29 cellular contexts compared by ENCODE assay signal in the genomic region with DNA sequence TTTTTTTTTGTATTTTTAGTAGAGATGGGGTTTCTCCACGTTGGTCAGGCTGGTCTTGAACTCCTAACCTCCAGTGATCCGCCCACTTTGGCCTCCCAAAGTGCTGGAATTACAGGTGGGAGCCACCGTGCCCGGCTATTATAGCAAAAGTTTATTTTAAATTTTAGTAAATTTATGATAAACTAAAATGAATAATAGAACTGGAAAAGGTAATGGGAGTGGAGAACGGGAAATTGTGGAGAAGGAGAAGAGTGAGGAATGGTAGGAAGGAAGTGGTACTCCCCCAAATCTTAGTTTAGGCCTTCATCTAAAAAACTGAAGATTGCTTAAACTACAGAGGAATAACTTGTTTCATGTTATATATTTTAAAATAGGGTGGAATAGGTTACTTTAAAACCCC.
"Had no signal": no experiment of that assay in that cellular context is flagged by ENCODE, and none has a peak within 500 bp of the region (broad histone marks: within the 10 kb centered on the region; RNA-seq: fewer than 3 reads in every experiment).

No MANE protein-coding gene starts in this region.

- FAIRE-seq: urothelium cell line had no signal

- H3K4me1 Mint-ChIP-seq: stimulated activated effector memory CD8-positive, alpha-beta T cell treated with anti-CD3 and anti-CD28 coated beads, Interleukin-12 subunit alpha, Interleukin-12 subunit beta, amount 100 ng/mL, for 72 hours; stimulated activated naive CD8-positive, alpha-beta T cell treated with anti-CD3 and anti-CD28 coated beads, Interleukin-15, amount 100 ng/mL, for 72 hours had no signal

- H3K27me3 Mint-ChIP-seq: stimulated activated memory B cell treated with anti-CD40 and anti-IgM and Interleukin-4, amounts not matched to agents 10 μg/mL and 1 μg/mL and 100 μg/mL, for 72 hours; stimulated activated naive B cell treated with anti-CD40 and anti-IgM and Interleukin-4, amounts not matched to agents 10 μg/mL and 1 μg/mL and 100 μg/mL, for 72 hours; stimulated activated naive CD8-positive, alpha-beta T cell treated with anti-CD3 and anti-CD28 coated beads, Interleukin-15, amount 100 ng/mL, for 72 hours; stimulated activated naive CD8-positive, alpha-beta T cell treated with anti-CD3 and anti-CD28 coated beads, Interleukin-15, Interleukin-2, amounts not matched to agents 100 ng/mL and 50 ng/mL, for 24 hours; type B pancreatic cell had no signal

- H3K4me3 Mint-ChIP-seq: stimulated activated effector memory CD8-positive, alpha-beta T cell treated with anti-CD3 and anti-CD28 coated beads, Interleukin-12 subunit alpha, Interleukin-12 subunit beta, amount 100 ng/mL, for 72 hours; stimulated activated memory B cell treated with anti-CD40 and anti-IgM and Interleukin-4, amounts not matched to agents 10 μg/mL and 1 μg/mL and 100 μg/mL, for 72 hours; stimulated activated naive B cell treated with anti-CD40 and anti-IgM and Interleukin-4, amounts not matched to agents 10 μg/mL and 1 μg/mL and 100 μg/mL, for 72 hours; stimulated activated naive CD8-positive, alpha-beta T cell treated with anti-CD3 and anti-CD28 coated beads, Interleukin-15, amount 100 ng/mL, for 72 hours; stimulated activated naive CD8-positive, alpha-beta T cell treated with anti-CD3 and anti-CD28 coated beads, Interleukin-15, Interleukin-2, amounts not matched to agents 100 ng/mL and 50 ng/mL, for 24 hours; type B pancreatic cell had no signal

- H3K9me3 ChIP-seq: stomach, suprapubic skin, testis, thoracic aorta, thyroid gland, tibial artery, tibial nerve, transverse colon, upper lobe of left lung, upper lobe of right lung, uterus, vagina had no signal

- H3K27ac ChIP-seq: stomach, suprapubic skin, testis, thoracic aorta, thyroid gland, tibial artery, tibial nerve, transverse colon, upper lobe of left lung, upper lobe of right lung, uterus, vagina had no signal

- H3K4me3 ChIP-seq: stomach, suprapubic skin, testis, thoracic aorta, thyroid gland, tibial artery, tibial nerve, transverse colon, upper lobe of left lung, upper lobe of right lung, uterus, vagina had no signal

- H3K27me3 ChIP-seq: stomach, suprapubic skin, testis, thyroid gland, tibial artery, tibial nerve, transverse colon, upper lobe of left lung, upper lobe of right lung, uterus, vagina had no signal

- H3K27ac Mint-ChIP-seq: stimulated activated effector memory CD8-positive, alpha-beta T cell treated with anti-CD3 and anti-CD28 coated beads, Interleukin-12 subunit alpha, Interleukin-12 subunit beta, amount 100 ng/mL, for 72 hours; stimulated activated naive CD8-positive, alpha-beta T cell treated with anti-CD3 and anti-CD28 coated beads, Interleukin-15, amount 100 ng/mL, for 72 hours; stimulated activated naive CD8-positive, alpha-beta T cell treated with anti-CD3 and anti-CD28 coated beads, Interleukin-15, Interleukin-2, amounts not matched to agents 100 ng/mL and 50 ng/mL, for 24 hours; type B pancreatic cell had no signal

- H3K4me1 ChIP-seq: stomach, suprapubic skin, testis, thyroid gland, tibial artery, tibial nerve, transverse colon, upper lobe of left lung, upper lobe of right lung, uterus, vagina had no signal

- H3K9me3 Mint-ChIP-seq: stimulated activated effector memory CD8-positive, alpha-beta T cell treated with anti-CD3 and anti-CD28 coated beads, Interleukin-12 subunit alpha, Interleukin-12 subunit beta, amount 100 ng/mL, for 72 hours; stimulated activated memory B cell treated with anti-CD40 and anti-IgM and Interleukin-4, amounts not matched to agents 10 μg/mL and 1 μg/mL and 100 μg/mL, for 72 hours; stimulated activated naive B cell treated with anti-CD40 and anti-IgM and Interleukin-4, amounts not matched to agents 10 μg/mL and 1 μg/mL and 100 μg/mL, for 72 hours; stimulated activated naive CD8-positive, alpha-beta T cell treated with anti-CD3 and anti-CD28 coated beads, Interleukin-15, amount 100 ng/mL, for 72 hours; stimulated activated naive CD8-positive, alpha-beta T cell treated with anti-CD3 and anti-CD28 coated beads, Interleukin-15, Interleukin-2, amounts not matched to agents 100 ng/mL and 50 ng/mL, for 24 hours; type B pancreatic cell had no signal

- DNase-seq: stimulated activated CD4-positive, alpha-beta T cell treated with anti-CD3 and anti-CD28 coated beads, Interleukin-2, amount 100 ng/mL, for 48 hours; stimulated activated CD4-positive, alpha-beta T cell treated with anti-CD3 and anti-CD28 coated beads, Interleukin-4, amount 100 ng/mL, for 1 hour; stimulated activated CD4-positive, alpha-beta T cell treated with anti-CD3 and anti-CD28 coated beads, Interleukin-4, amount 100 ng/mL, for 24 hours; stimulated activated CD4-positive, alpha-beta T cell treated with anti-CD3 and anti-CD28 coated beads, Interleukin-4, amount 100 ng/mL, for 4 hours; stimulated activated CD8-positive, alpha-beta memory T cell treated with anti-CD3 and anti-CD28 coated beads, Interleukin-4, amount 100 ng/mL, for 48 hours; stimulated activated naive B cell treated with anti-CD40 and anti-IgM and Interleukin-4, amounts not matched to agents 10 μg/mL and 1 μg/mL and 100 μg/mL, for 72 hours; stimulated activated naive CD4-positive, alpha-beta T cell; stimulated activated naive CD4-positive, alpha-beta T cell treated with Interleukin-2 at 50 U/mL for 16 hours; stimulated activated naive CD8-positive, alpha-beta T cell treated with anti-CD3 and anti-CD28 coated beads, Interleukin-15, amount 100 ng/mL, for 72 hours; stimulated activated naive CD8-positive, alpha-beta T cell treated with anti-CD3 and anti-CD28 coated beads, Interleukin-15, Interleukin-2, amounts not matched to agents 100 U/mL and 50 U/mL, for 24 hours; stomach; substantia nigra; testis; thyroid gland; tibial artery; transverse colon; trophoblast cell; upper lobe of left lung; upper lobe of right lung; uterus had no signal

- ATAC-seq: stimulated activated effector memory CD8-positive, alpha-beta T cell treated with anti-CD3 and anti-CD28 coated beads, Interleukin-12 subunit alpha, Interleukin-12 subunit beta, amount 100 ng/mL, for 72 hours; stimulated activated memory B cell treated with anti-CD40 and anti-IgM and Interleukin-4, amounts not matched to agents 10 μg/mL and 1 μg/mL and 100 μg/mL, for 72 hours; stimulated activated naive B cell treated with anti-CD40 and anti-IgM and Interleukin-4, amounts not matched to agents 10 μg/mL and 1 μg/mL and 100 μg/mL, for 72 hours; stimulated activated naive CD8-positive, alpha-beta T cell treated with anti-CD3 and anti-CD28 coated beads, Interleukin-15, amount 100 ng/mL, for 72 hours; stimulated activated naive CD8-positive, alpha-beta T cell treated with anti-CD3 and anti-CD28 coated beads, Interleukin-15, Interleukin-2, amounts not matched to agents 100 U/mL and 50 U/mL, for 24 hours; upper lobe of right lung had no signal

- H3K36me3 ChIP-seq: stomach, suprapubic skin, thoracic aorta, thyroid gland, tibial artery, tibial nerve, transverse colon, upper lobe of left lung, upper lobe of right lung, uterus, vagina had no signal
